Comparison of ENCODE assay signal across 8 cellular contexts in genomic region chr3:195001961-195002861, GRCh38.
DNase-seq lines count a peak whose midpoint lies in the region; ATAC-seq and TF ChIP-seq lines count a peak whose summit lies in the region.

No MANE protein-coding gene starts in this region.

- no peaks in the 10 kb centered on the region for H3K79me2 ChIP-seq in MM.1S (ENCODE audit: low read length)

- H4K91ac ChIP-seq in mesenchymal stem cell (ENCODE audit: low read length): no peak overlapping the region

- no peak overlapping the region for H2BK12ac ChIP-seq in mesenchymal stem cell (ENCODE audit: low read length in 2 of 2)

- H2BK5ac ChIP-seq in mesenchymal stem cell (ENCODE audit: low read depth, low read length, poor library complexity, severe bottlenecking): no peak overlapping the region

- H3K9me3 ChIP-seq in BE2C (no peaks in the 10 kb centered on the region), MM.1S (replicated peaks; ENCODE audit: insufficient read depth, low read length) (no peaks in the 10 kb centered on the region), mesenchymal stem cell (ENCODE audit: control insufficient read depth, low read length) (no peaks in the 10 kb centered on the region)

- H3K36me3 ChIP-seq in BE2C (no peaks in the 10 kb centered on the region), MM.1S (replicated peaks; ENCODE audit: insufficient read depth, low read length) (no peaks in the 10 kb centered on the region), mesenchymal stem cell (ENCODE audit: control insufficient read depth in 1 of 2, insufficient read depth in 2 of 2, low read depth in 1 of 2, low read length in 2 of 2) (no peaks in the 10 kb centered on the region)

- peak overlapping the region in 1 of 2 experiments; percentile 41 for H3K14ac ChIP-seq in mesenchymal stem cell (ENCODE audit: low read length in 2 of 2)

- H3K9ac ChIP-seq in MM.1S (ENCODE audit: low read length) (no peak overlapping the region), mesenchymal stem cell (ENCODE audit: low read length) (peak overlapping the region; percentile 13)

- peak; percentile 81 for TF ChIP-seq CTCF in BE2C (IDR thresholded peaks at IDR 0.05; ENCODE audit: low read depth, low read length)
- TF ChIP-seq CTCF in MM.1S (IDR thresholded peaks at IDR 0.05; ENCODE audit: low read length): peak; percentile 75
- no peak for TF ChIP-seq CTCF in coronary artery (IDR thresholded peaks at IDR 0.05)

- H2BK120ac ChIP-seq in mesenchymal stem cell (ENCODE audit: low read depth, low read length): no peak overlapping the region

- H2AK5ac ChIP-seq in mesenchymal stem cell (ENCODE audit: low read length, severe bottlenecking): no peak overlapping the region

- H3K27me3 ChIP-seq in BE2C: no peaks in the 10 kb centered on the region
- no peaks in the 10 kb centered on the region for H3K27me3 ChIP-seq in MM.1S (replicated peaks; ENCODE audit: insufficient read depth, low read length)
- peaks cover 69 to 85% of the 10 kb centered on the region in 2 experiments for H3K27me3 ChIP-seq in mesenchymal stem cell (ENCODE audit: control insufficient read depth in 1 of 2, insufficient read depth in 1 of 2, low read length in 2 of 2)

- H3F3A ChIP-seq in MM.1S (ENCODE audit: insufficient read depth, low read length): no peaks in the 10 kb centered on the region

- no peak overlapping the region for H4K8ac ChIP-seq in mesenchymal stem cell (ENCODE audit: low read length)

- 81% methylated on average over 8 of the region's 9 CpGs for WGBS in mesenchymal stem cell

- no peak overlapping the region for H2BK15ac ChIP-seq in mesenchymal stem cell (ENCODE audit: low read depth, poor library complexity, severe bottlenecking)

- no peak overlapping the region for H3K4me3 ChIP-seq in BE2C (ENCODE audit: low read depth, low read length)
- H3K4me3 ChIP-seq in MM.1S (ENCODE audit: low read length): no peak overlapping the region
- no peak overlapping the region for H3K4me3 ChIP-seq in coronary artery
- peak overlapping the region in 1 of 2 experiments; percentile 59 for H3K4me3 ChIP-seq in mesenchymal stem cell (ENCODE audit: insufficient read depth in 1 of 2, low read depth in 1 of 2, low read length in 2 of 2)

- H3K79me1 ChIP-seq in mesenchymal stem cell (replicated peaks; ENCODE audit: low read length, poor library complexity, severe bottlenecking): no peaks in the 10 kb centered on the region

- H3K9me2 ChIP-seq in MM.1S (replicated peaks; ENCODE audit: insufficient read depth, low read length): no peaks in the 10 kb centered on the region

- no peak overlapping the region for H3K4me2 ChIP-seq in MM.1S (ENCODE audit: low read depth, low read length)
- no peak overlapping the region for H3K4me2 ChIP-seq in mesenchymal stem cell (ENCODE audit: low read length, poor library complexity, severe bottlenecking)

- peak; percentile 73 for DNase-seq in BE2C
- DNase-seq in MM.1S: peak; percentile 82
- DNase-seq in OCI-M1 (lab: John Stamatoyannopoulos, UW): peak; percentile 81
- peak; percentile 33 for DNase-seq in coronary artery (ENCODE audit: low spot score)
- peak; percentile 41 for DNase-seq in mesenchymal stem cell

- ATAC-seq in GM19035 (IDR thresholded peaks at IDR 0.05; ENCODE audit: unreplicated experiment): peak; percentile 73
- ATAC-seq in GM18858 (IDR thresholded peaks at IDR 0.05; ENCODE audit: unreplicated experiment): no peak
- no peak for ATAC-seq in GM18870 (IDR thresholded peaks at IDR 0.05; ENCODE audit: unreplicated experiment)

- H3K23ac ChIP-seq in mesenchymal stem cell (ENCODE audit: low read length in 2 of 2): peak overlapping the region in 1 of 2 experiments; percentile 38

- H2AFZ ChIP-seq in MM.1S (ENCODE audit: low read length) (no peak overlapping the region), mesenchymal stem cell (ENCODE audit: low read depth, low read length) (no peak overlapping the region)

- no peak overlapping the region for H3K18ac ChIP-seq in mesenchymal stem cell (ENCODE audit: low read depth in 1 of 2, low read length in 2 of 2)

- no peaks in the 10 kb centered on the region for H4K20me1 ChIP-seq in MM.1S (ENCODE audit: insufficient read depth, low read length)

- no peak overlapping the region for H3K4ac ChIP-seq in mesenchymal stem cell (ENCODE audit: low read depth in 1 of 2, low read length in 2 of 2)

- peaks cover 4% of the 10 kb centered on the region; the same call in 1 of the 2 replicates for H3K4me1 ChIP-seq in BE2C
- peaks cover 5% of the 10 kb centered on the region; the same call in 1 of the 2 replicates for H3K4me1 ChIP-seq in MM.1S (ENCODE audit: low read length)
- peaks cover 1% of the 10 kb centered on the region for H3K4me1 ChIP-seq in mesenchymal stem cell (ENCODE audit: control insufficient read depth, insufficient read depth, low read depth, low read length)

- H3K27ac ChIP-seq in MM.1S (ENCODE audit: low read length) (no peak overlapping the region), coronary artery (no peak overlapping the region), mesenchymal stem cell (ENCODE audit: low read length, poor library complexity, severe bottlenecking) (no peak overlapping the region)
